Comparison of ENCODE assay signal across 16 cellular contexts in the genomic region with DNA sequence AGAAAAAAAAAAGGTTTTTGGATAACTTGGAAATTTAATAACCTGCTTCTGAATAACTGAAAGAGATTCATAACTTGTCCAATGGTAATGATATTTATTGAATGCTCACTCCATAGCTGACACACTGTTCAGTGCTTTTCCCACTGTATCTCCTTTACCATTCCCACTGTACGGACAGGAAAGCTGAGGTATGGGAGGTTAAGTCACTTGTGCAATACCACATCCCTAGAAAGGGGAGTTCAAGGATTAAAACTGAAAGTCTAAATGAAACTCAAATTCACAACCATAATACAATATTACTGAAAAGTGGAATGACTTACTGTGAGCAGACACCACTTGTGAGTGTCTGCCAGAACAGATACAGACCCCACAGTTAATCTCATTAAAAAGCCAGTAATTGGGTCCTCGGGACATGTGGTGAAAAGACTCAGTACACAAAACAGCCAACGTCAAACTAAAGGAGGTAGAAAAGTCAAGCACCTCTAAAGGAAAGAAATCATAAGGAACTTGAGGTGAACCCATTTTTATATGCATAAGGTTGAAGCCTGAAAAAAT. TPM values are rescaled to one million over a fixed set of nuclear protein-coding genes. Genes with fewer than 3 reads are reported as not detected.
A peak's percentile ranks its signal among the peaks of the same experiment; 100 is the strongest.
DNase-seq lines count a peak whose midpoint lies in the region; ATAC-seq, FAIRE-seq and TF ChIP-seq lines count a peak whose summit lies in the region.
"Had no signal": no experiment of that assay in that cellular context is flagged by ENCODE, and none has a peak within 500 bp of the region (broad histone marks: within the 10 kb centered on the region; RNA-seq: fewer than 3 reads in every experiment).

No MANE protein-coding gene starts in this region.

- BruUV-seq in HepG2 (replicated peaks; lab: Mats Ljungman, UMichigan), result no TSS peak
- no TSS peak for BruUV-seq in K562 (replicated peaks; lab: Mats Ljungman, UMichigan)

- H3K79me2 ChIP-seq in HepG2 (ENCODE audit: insufficient read depth, low read length), result no peaks in the 10 kb centered on the region
- no peaks in the 10 kb centered on the region for H3K79me2 ChIP-seq in K562 (ENCODE audit: control insufficient read depth, insufficient read depth, low read length)

- H3K27me3 ChIP-seq in HepG2 (ENCODE audit: control insufficient read depth in 1 of 2, insufficient read depth in 2 of 2, low read length in 2 of 2) (no peaks in the 10 kb centered on the region), right lobe of liver (no peaks in the 10 kb centered on the region), SJSA1 (replicated peaks) (no peaks in the 10 kb centered on the region), K562 (ENCODE audit: control insufficient read depth in 2 of 2, insufficient read depth in 2 of 2, low read length in 2 of 2) (no peaks in the 10 kb centered on the region)
- H3K27me3 ChIP-seq: BLaER1 treated with 17β-estradiol and CSF1 and Interleukin-3, amounts not matched to agents 10 nM and 100 nM had no signal

- H3K36me3 ChIP-seq in HepG2 (replicated peaks in 1 of 2; ENCODE audit: control insufficient read depth in 1 of 2, insufficient read depth in 2 of 2, low read length in 2 of 2) (peaks cover 0 to 2% of the 10 kb centered on the region in 2 experiments; a peak in 2 of 5 replicates), right lobe of liver (no peaks in the 10 kb centered on the region), SJSA1 (no peaks in the 10 kb centered on the region), K562 (ENCODE audit: control insufficient read depth, insufficient read depth, low read length) (no peaks in the 10 kb centered on the region)
- H3K36me3 ChIP-seq: BLaER1 treated with 17β-estradiol and CSF1 and Interleukin-3, amounts not matched to agents 10 nM and 100 nM had no signal

- FAIRE-seq in HepG2 (lab: Jason Lieb, UNC), result no peak
- FAIRE-seq in K562 (lab: Jason Lieb, UNC), result no peak

- no peaks in the 10 kb centered on the region for H3K9me1 ChIP-seq in K562 (ENCODE audit: control insufficient read depth, insufficient read depth, low read length)

- no peak for DNase-seq in HepG2 (ENCODE audit: low spot score)
- no peak for DNase-seq in right lobe of liver
- DNase-seq in SJSA1 (ENCODE audit: low read depth in 1 of 2, low spot score in 2 of 2), result no peak
- DNase-seq in K562 (ENCODE audit: extremely low read depth in 1 of 4, low spot score in 3 of 4), result no peak
- no peak for DNase-seq in stimulated activated CD4-positive, alpha-beta T cell treated with anti-CD3 and anti-CD28 coated beads, Interleukin-1b, Interleukin-23, amount 100 ng/mL, for 48 hours
- DNase-seq in chondrocyte (ENCODE audit: low spot score), result no peak
- DNase-seq in NCI-H2171 treated with DMSO at 0.1 percent for 48 hours (lab: John Stamatoyannopoulos, UW), result no peak
- DNase-seq: AML-193; CD4-positive, CD25-positive, alpha-beta regulatory T cell; DMS53; GF-D8; H9 had no signal

- H3K27ac Mint-ChIP-seq in chondrocyte (ENCODE audit: unreplicated experiment), result no peak overlapping the region
- H3K27ac Mint-ChIP-seq: CD4-positive, CD25-positive, alpha-beta regulatory T cell; GM23338; H9 had no signal

- H3K27me3 Mint-ChIP-seq in chondrocyte (ENCODE audit: low read depth), result no peaks in the 10 kb centered on the region

- POLR2A ChIA-PET in HepG2 (lab: Yijun Ruan, JAX), result no interaction called here
- POLR2A ChIA-PET in K562 (lab: Yijun Ruan, JAX), result no interaction called here

- TF ChIP-seq RAD21 in HepG2 (CRISPR knock-in tag; IDR thresholded peaks at IDR 0.05) (no peak), K562 (CRISPR knock-in tag; conservative IDR thresholded peaks at IDR 0.05 in 1 of 2, IDR thresholded peaks at IDR 0.05 in 1 of 2) (no peak)

- H4K20me1 ChIP-seq in HepG2 (ENCODE audit: insufficient read depth, low read length), result no peaks in the 10 kb centered on the region
- H4K20me1 ChIP-seq in K562 (replicated peaks; ENCODE audit: control insufficient read depth, insufficient read depth, low read length), result no peaks in the 10 kb centered on the region
- H4K20me1 ChIP-seq: BLaER1 treated with 17β-estradiol and CSF1 and Interleukin-3, amounts not matched to agents 10 nM and 100 nM had no signal

- TF ChIP-seq EP300 in HepG2 (IDR thresholded peaks at IDR 0.05; ENCODE audit: low read depth in 2 of 2, low read length in 2 of 2), result no peak
- no peak for TF ChIP-seq EP300 in HepG2 (CRISPR knock-in tag; IDR thresholded peaks at IDR 0.05; ENCODE audit: borderline replicate concordance)
- TF ChIP-seq EP300 in K562 (IDR thresholded peaks at IDR 0.05; ENCODE audit: low read length), result no peak

- H3K9ac ChIP-seq in HepG2 (ENCODE audit: insufficient read depth, low read depth, low read length), result no peak overlapping the region
- no peak overlapping the region for H3K9ac ChIP-seq in K562 (ENCODE audit: insufficient read depth in 1 of 2, low read depth in 2 of 2, low read length in 2 of 2)
- H3K9ac ChIP-seq: BLaER1 treated with 17β-estradiol and CSF1 and Interleukin-3, amounts not matched to agents 10 nM and 100 nM had no signal

- no peak overlapping the region for H3K27ac ChIP-seq in HepG2 (ENCODE audit: extremely low read length, insufficient read depth, low read length)
- H3K27ac ChIP-seq in right lobe of liver, result no peak overlapping the region
- peak overlapping the region; percentile 66; the same call in 1 of the 2 replicates for H3K27ac ChIP-seq in SJSA1
- no peak overlapping the region for H3K27ac ChIP-seq in K562 (ENCODE audit: extremely low read depth, low read depth, low read length)
- H3K27ac ChIP-seq: 22Rv1; BLaER1 treated with 17β-estradiol and CSF1 and Interleukin-3, amounts not matched to agents 10 nM and 100 nM had no signal

- no peaks in the 10 kb centered on the region for H3K9me3 ChIP-seq in HepG2 (ENCODE audit: low read length)
- H3K9me3 ChIP-seq in right lobe of liver, result no peaks in the 10 kb centered on the region
- H3K9me3 ChIP-seq in SJSA1 (replicated peaks), result no peaks in the 10 kb centered on the region
- no peaks in the 10 kb centered on the region for H3K9me3 ChIP-seq in K562 (replicated peaks; ENCODE audit: control insufficient read depth, insufficient read depth, low read depth, low read length)
- H3K9me3 ChIP-seq: BLaER1 treated with 17β-estradiol and CSF1 and Interleukin-3, amounts not matched to agents 10 nM and 100 nM had no signal

- H2AFZ ChIP-seq in HepG2 (ENCODE audit: low read length), result no peak overlapping the region
- 0 out of 2 replicates have a peak overlapping the region, but pooled peaks have one; percentile 9 for H2AFZ ChIP-seq in K562 (ENCODE audit: low read depth, low read length)
- H2AFZ ChIP-seq: GM23338 had no signal

- no peak overlapping the region for H3K4me3 Mint-ChIP-seq in chondrocyte (ENCODE audit: unreplicated experiment)
- H3K4me3 Mint-ChIP-seq: GM23338, H9 had no signal

- peaks cover 30% of the 10 kb centered on the region for H3K4me1 ChIP-seq in HepG2 (ENCODE audit: insufficient read depth, low read length)
- no peaks in the 10 kb centered on the region for H3K4me1 ChIP-seq in right lobe of liver
- H3K4me1 ChIP-seq in SJSA1 (replicated peaks), result peaks cover 70% of the 10 kb centered on the region
- H3K4me1 ChIP-seq in K562 (replicated peaks in 1 of 2; ENCODE audit: control insufficient read depth in 2 of 2, insufficient read depth in 2 of 2, low read length in 2 of 2), result peaks cover 0 to 5% of the 10 kb centered on the region in 2 experiments; a peak in 1 of 5 replicates

- CTCF ChIA-PET in HepG2 (lab: Yijun Ruan, JAX; ENCODE audit: low intra/inter-chr PET ratio, low total read pairs) (no interaction called here), K562 (lab: Yijun Ruan, JAX; ENCODE audit: low intra/inter-chr PET ratio) (no interaction called here)

- H3K9me3 Mint-ChIP-seq in chondrocyte (ENCODE audit: low read depth), result no peaks in the 10 kb centered on the region
- H3K9me3 Mint-ChIP-seq: CD4-positive, CD25-positive, alpha-beta regulatory T cell; GM23338; H9 had no signal

- TF ChIP-seq POLR2A in HepG2 (IDR thresholded peaks at IDR 0.05; ENCODE audit: insufficient read depth in 1 of 2, low read depth in 2 of 2, low read length in 2 of 2), result no peak
- no peak for TF ChIP-seq POLR2A in right lobe of liver (IDR thresholded peaks at IDR 0.05)
- TF ChIP-seq POLR2A in K562 (conservative IDR thresholded peaks at IDR 0.05), result no peak

- ATAC-seq in HepG2 (no peak), right lobe of liver (no peak), K562 (no peak), GM19035 (IDR thresholded peaks at IDR 0.05; ENCODE audit: unreplicated experiment) (no peak)
- ATAC-seq: GM23338 had no signal

- no peak overlapping the region for H3K4me2 ChIP-seq in HepG2 (ENCODE audit: low read depth, low read length)
- no peak overlapping the region for H3K4me2 ChIP-seq in K562 (ENCODE audit: insufficient read depth, low read length)
- H3K4me2 ChIP-seq: BLaER1 treated with 17β-estradiol and CSF1 and Interleukin-3, amounts not matched to agents 10 nM and 100 nM; GM23338 had no signal

- H3K4me1 Mint-ChIP-seq in chondrocyte (ENCODE audit: low read depth), result peaks cover 29% of the 10 kb centered on the region
- H3K4me1 Mint-ChIP-seq: CD4-positive, CD25-positive, alpha-beta regulatory T cell; H9 had no signal

- TF ChIP-seq CTCF in HepG2 (CRISPR knock-in tag; IDR thresholded peaks at IDR 0.05) (no peak), right lobe of liver (IDR thresholded peaks at IDR 0.05) (no peak), K562 (IDR thresholded peaks at IDR 0.05 in 2 of 3, conservative IDR thresholded peaks at IDR 0.05 in 1 of 3; ENCODE audit: insufficient read depth in 2 of 3, low read depth in 1 of 3, low read length in 3 of 3) (no peak), chondrocyte (IDR thresholded peaks at IDR 0.05) (no peak)

- H3K36me3 Mint-ChIP-seq in chondrocyte (ENCODE audit: low read depth), result no peaks in the 10 kb centered on the region
- H3K36me3 Mint-ChIP-seq: CD4-positive, CD25-positive, alpha-beta regulatory T cell had no signal

- WGBS in HepG2 (ENCODE audit: low lambda C conversion rate), result 90% methylated on average over 3 of the region's 3 CpGs
- 48% methylated on average over 2 of the region's 3 CpGs for WGBS in right lobe of liver (ENCODE audit: insufficient coverage, low coverage, low lambda C conversion rate, missing lambda C conversion rate)
- 29% methylated on average over 3 of the region's 3 CpGs for WGBS in K562 (ENCODE audit: insufficient coverage, low coverage, missing lambda C conversion rate)

- in situ Hi-C loops in HepG2 (cut with HindIII; ENCODE audit: extremely low pct_ligation_motif_present, low pct_unique_long_range_greater_than_20kb), result no loop called here
- in situ Hi-C loops in K562 (cut with MboI), result no loop called here

- intact Hi-C loops in HepG2 (cut with micrococcal nuclease; ENCODE audit: unreplicated experiment), result no loop called here
- intact Hi-C loops in right lobe of liver (cut with DNase I), result no loop called here
- intact Hi-C loops in K562 (cut with micrococcal nuclease), result no loop called here

- H3K4me3 ChIP-seq in HepG2 (replicated peaks in 1 of 3; ENCODE audit: insufficient read depth in 1 of 3, low read depth in 2 of 3, low read length in 3 of 3) (no peak overlapping the region), right lobe of liver (no peak overlapping the region), SJSA1 (no peak overlapping the region), K562 (no peak overlapping the region)
- H3K4me3 ChIP-seq: BLaER1 treated with 17β-estradiol and CSF1 and Interleukin-3, amounts not matched to agents 10 nM and 100 nM; GM23338 had no signal

RNA-seq across cellular contexts. Expression of gene RHOBTB1, which starts 13.8 kb away (rescaled TPM):
- total RNA-seq in HepG2 (2016; rRNA removed; fragmentation: Illumina TruSeq; extraction: Trizol), result 59.5 and 80.6 TPM in 2 replicates
- 7.7 and 10.8 TPM in 2 replicates for total RNA-seq in HepG2 (2016; cell fraction: cytosol; rRNA removed; fragmentation: Illumina TruSeq; extraction: Trizol; ENCODE audit: low read depth)
- total RNA-seq in HepG2 (2016; cell fraction: insoluble cytoplasmic fraction; rRNA removed; fragmentation: Illumina TruSeq; extraction: Trizol), result 59.9 and 79.4 TPM in 2 replicates
- 31.0 and 34.2 TPM in 2 replicates for total RNA-seq in HepG2 (2016; cell fraction: membrane; rRNA removed; fragmentation: Illumina TruSeq; extraction: Trizol)
- total RNA-seq in HepG2 (2016; cell fraction: nucleus; rRNA removed; fragmentation: Illumina TruSeq; extraction: Trizol), result 53.4 and 63.5 TPM in 2 replicates
- polyA plus RNA-seq in HepG2 (2011; rRNA removed), result 13.0 and 18.8 TPM in 2 replicates
- polyA plus RNA-seq in HepG2 (2011; cell fraction: cytosol; rRNA removed), result 11.3 and 11.5 TPM in 2 replicates
- 27.3 and 37.7 TPM in 2 replicates for polyA plus RNA-seq in HepG2 (2011; cell fraction: nucleus; rRNA removed)
- polyA plus RNA-seq in HepG2 (2012), result 10.7 and 10.9 TPM in 2 replicates
- 4.3 and 4.9 TPM in 2 replicates for polyA plus RNA-seq in HepG2 (2016; cell fraction: cytosol; fragmentation: Illumina TruSeq; extraction: Trizol; ENCODE audit: low read depth)
- 57.8 and 61.6 TPM in 2 replicates for polyA plus RNA-seq in HepG2 (2016; cell fraction: insoluble cytoplasmic fraction; fragmentation: Illumina TruSeq; extraction: Trizol; ENCODE audit: low read depth)
- polyA plus RNA-seq in HepG2 (2016; cell fraction: membrane; fragmentation: Illumina TruSeq; extraction: Trizol; ENCODE audit: low read depth), result 14.8 and 14.9 TPM in 2 replicates
- 58.3 and 64.1 TPM in 2 replicates for polyA plus RNA-seq in HepG2 (2016; cell fraction: nucleus; fragmentation: Illumina TruSeq; extraction: Trizol; ENCODE audit: insufficient read depth, low read depth)
- 19.3 and 21.6 TPM in 2 replicates for polyA minus RNA-seq in HepG2 (2011; rRNA and poly(A)+ RNA removed; ENCODE audit: low replicate concordance)
- polyA minus RNA-seq in HepG2 (2011; cell fraction: cytosol; rRNA and poly(A)+ RNA removed), result 8.8 and 15.0 TPM in 2 replicates
- polyA minus RNA-seq in HepG2 (2011; cell fraction: nucleus; rRNA and poly(A)+ RNA removed), result 37.7 and 46.2 TPM in 2 replicates
- total RNA-seq in right lobe of liver, result 1 to 10 TPM; 3.0 to 5.4 (median 4.4) TPM
- 17.7 and 32.1 TPM in 2 replicates for total RNA-seq in SJSA1 (2014; rRNA removed; shearing (Covaris generic))
- total RNA-seq in K562 (2011; cell fraction: chromatin; rRNA removed; ENCODE audit: low replicate concordance), result 11.2 and 15.6 TPM in 2 replicates
- 5.0 and 5.5 TPM in 2 replicates for total RNA-seq in K562 (2011; cell fraction: nucleolus; rRNA removed)
- 4.9 and 5.2 TPM in 2 replicates for total RNA-seq in K562 (2011; cell fraction: nucleoplasm; rRNA removed)
- 6.6 and 10.4 TPM in 2 replicates for total RNA-seq in K562 (2014; rRNA removed)
- total RNA-seq in K562 (2014; rRNA removed; fragmentation: Illumina TruSeq; extraction: Trizol), result 10.6 and 11.6 TPM in 2 replicates
- total RNA-seq in K562 (2015; rRNA removed; fragmentation: Illumina TruSeq; extraction: Trizol), result 8.8 and 9.2 TPM in 2 replicates
- 8.2 and 8.5 TPM in 2 replicates for total RNA-seq in K562 (2021)
- 6.8 and 11.7 TPM in 2 replicates for polyA plus RNA-seq in K562 (2011; rRNA removed)
- polyA plus RNA-seq in K562 (2011; cell fraction: cytosol; rRNA removed), result 3.3 and 3.5 TPM in 2 replicates
- 35.6 and 37.0 TPM in 2 replicates for polyA plus RNA-seq in K562 (2011; cell fraction: nucleus; rRNA removed)
- polyA plus RNA-seq in K562 (2012), result 5.4 and 9.0 TPM in 2 replicates
- 7.3 and 9.3 TPM in 2 replicates for polyA plus RNA-seq in K562 (2014; fragmentation: Illumina TruSeq; extraction: Trizol)
- polyA plus RNA-seq in K562 (2014; fragmentation: Nextera tagmentation; extraction: Ambion mirVana), result 1 to 10 TPM; 1.7 to 3.8 TPM
- 9.7 and 11.5 TPM in 2 replicates for polyA plus RNA-seq in K562 (2014; rRNA removed)
- 4.7 and 8.1 TPM in 2 replicates for polyA minus RNA-seq in K562 (2011; rRNA and poly(A)+ RNA removed)
- polyA minus RNA-seq in K562 (2011; cell fraction: cytosol; rRNA and poly(A)+ RNA removed), result 3.7 and 6.9 TPM in 2 replicates
- polyA minus RNA-seq in K562 (2011; cell fraction: nucleus; rRNA and poly(A)+ RNA removed), result 9.7 TPM in 2 replicates
- total RNA-seq in chondrocyte, result 18.6 to 19.2 TPM (median 19.0 TPM) in 3 replicates
- polyA plus RNA-seq: CD4-positive, CD25-positive, alpha-beta regulatory T cell had no signal

Comparison
In these comparisons a context has a peak if more than half of its experiments do, and no peak if none do; other contexts are left out.
1. Of the 241 proteins assayed by ChIP-seq in both HepG2 and K562: peak only in HepG2: BCL6; only in K562: none; in both: none; in neither: 240.